15 cellular contexts compared by ENCODE assay signal in genomic region chr11:66674964-66675602, GRCh38. TPM values are rescaled to one million over a fixed set of nuclear protein-coding genes. Genes with fewer than 3 reads are reported as not detected.
DNase-seq lines count a peak whose midpoint lies in the region; TF ChIP-seq lines count a peak whose summit lies in the region.
"Had no signal": no experiment of that assay in that cellular context is flagged by ENCODE, and none has a peak within 500 bp of the region (broad histone marks: within the 10 kb centered on the region; RNA-seq: fewer than 3 reads in every experiment).

No MANE protein-coding gene starts in this region.

- H3K27ac ChIP-seq in fibroblast of lung (ENCODE audit: insufficient read depth, low read length) (no peak overlapping the region), smooth muscle cell (ENCODE audit: low read depth) (no peak overlapping the region), adrenal gland (no peak overlapping the region), testis (no peak overlapping the region)

- H3K9me3 Mint-ChIP-seq in activated naive CD4-positive, alpha-beta T cell treated with anti-CD3 and anti-CD28 coated beads, Interleukin-2, amount 50 U/mL, for 24 hours: no peaks in the 10 kb centered on the region
- H3K9me3 Mint-ChIP-seq: T-helper 1 cell treated with Interleukin-12 subunit alpha and Interleukin-12 subunit beta and Interleukin-4 antibody, amounts not matched to agents 30 μg/mL and 1 μg/mL, for 36 hours had no signal

- TF ChIP-seq POLR2A in adrenal gland (IDR thresholded peaks at IDR 0.05) (no peak), testis (IDR thresholded peaks at IDR 0.05) (no peak)

- no peak for DNase-seq in activated naive CD4-positive, alpha-beta T cell treated with anti-CD3 and anti-CD28 coated beads, Interleukin-2, amount 50 U/mL, for 16 hours
- DNase-seq in NCI-H345 (lab: John Stamatoyannopoulos, UW): peak; percentile 29
- no peak for DNase-seq in fibroblast of lung (ENCODE audit: low read depth in 2 of 2)
- no peak for DNase-seq in smooth muscle cell (lab: John Stamatoyannopoulos, UW; ENCODE audit: unreplicated experiment)
- no peak for DNase-seq in adrenal gland
- DNase-seq in stimulated activated CD4-positive, alpha-beta T cell treated with anti-CD3 and anti-CD28 coated beads, Interleukin-2, amount 100 ng/mL, for 48 hours: no peak
- DNase-seq in testis: no peak
- DNase-seq: activated CD8-positive, alpha-beta memory T cell treated with anti-CD3 and anti-CD28 coated beads, Interleukin-2, amount 10 ng/mL, durations not matched to agents 7 days and 5 days; AML-193; islet precursor cell; Kasumi-1; NCI-H774; nucleus accumbens had no signal

- H3K4me3 ChIP-seq in fibroblast of lung (replicated peaks in 1 of 4; ENCODE audit: control extremely low read depth in 1 of 4, insufficient read depth in 1 of 4, low read depth in 3 of 4, low read length in 4 of 4) (no peak overlapping the region), smooth muscle cell (peak overlapping the region; percentile 83), adrenal gland (no peak overlapping the region), testis (no peak overlapping the region)

- no peak overlapping the region for H2AFZ ChIP-seq in fibroblast of lung (ENCODE audit: low read length)
- H2AFZ ChIP-seq in smooth muscle cell (ENCODE audit: low read depth): no peak overlapping the region

- no peak overlapping the region for H3K27ac Mint-ChIP-seq in activated naive CD4-positive, alpha-beta T cell treated with anti-CD3 and anti-CD28 coated beads, Interleukin-2, amount 50 U/mL, for 24 hours
- H3K27ac Mint-ChIP-seq: activated CD8-positive, alpha-beta memory T cell treated with anti-CD3 and anti-CD28 coated beads, Interleukin-2, amount 10 ng/mL, durations not matched to agents 7 days and 5 days had no signal

- H3F3A ChIP-seq in smooth muscle cell (ENCODE audit: low read depth): no peaks in the 10 kb centered on the region

- no peaks in the 10 kb centered on the region for H3K27me3 Mint-ChIP-seq in activated naive CD4-positive, alpha-beta T cell treated with anti-CD3 and anti-CD28 coated beads, Interleukin-2, amount 50 U/mL, for 24 hours
- H3K27me3 Mint-ChIP-seq: activated CD8-positive, alpha-beta memory T cell treated with anti-CD3 and anti-CD28 coated beads, Interleukin-2, amount 10 ng/mL, durations not matched to agents 7 days and 5 days had no signal

- H3K4me2 ChIP-seq in fibroblast of lung (ENCODE audit: extremely low read depth, insufficient read depth, low read length) (peak overlapping the region; percentile 40), smooth muscle cell (peak overlapping the region; percentile 92)

- intact Hi-C loops in adrenal gland (cut with DNase I) (loop anchor here (5.0 kb wide), 2 partner anchors 93 to 268 kb away; no protein-coding TSS in a partner anchor), testis (cut with DNase I; ENCODE audit: low total_unique reads) (loop anchor here (5.0 to 10.0 kb wide), 3 partner anchors 38 to 190 kb away; partner anchors contain the start of genes DPP3 and RBM4)

- H3K9me3 ChIP-seq in fibroblast of lung (ENCODE audit: control insufficient read depth, insufficient read depth, low read depth, low read length) (no peaks in the 10 kb centered on the region), smooth muscle cell (replicated peaks; ENCODE audit: low read depth) (no peaks in the 10 kb centered on the region), adrenal gland (replicated peaks in 1 of 3) (no peaks in the 10 kb centered on the region), testis (no peaks in the 10 kb centered on the region)

- H3K4me1 ChIP-seq in fibroblast of lung (ENCODE audit: control insufficient read depth, extremely low read depth, insufficient read depth, low read length): peaks cover 4% of the 10 kb centered on the region
- peaks cover 20% of the 10 kb centered on the region for H3K4me1 ChIP-seq in smooth muscle cell (ENCODE audit: low read depth)
- peaks cover 16 to 46% of the 10 kb centered on the region in 2 donors for H3K4me1 ChIP-seq in adrenal gland (replicated peaks in 1 of 2)
- H3K4me1 ChIP-seq in testis: peaks cover 14% of the 10 kb centered on the region

- TF ChIP-seq CTCF in fibroblast of lung (conservative IDR thresholded peaks at IDR 0.05 in 1 of 2, IDR thresholded peaks at IDR 0.05 in 1 of 2; ENCODE audit: low read depth in 1 of 2, low read length in 2 of 2) (no peak), smooth muscle cell (IDR thresholded peaks at IDR 0.05; ENCODE audit: borderline replicate concordance, insufficient read depth, poor library complexity, severe bottlenecking) (no peak), adrenal gland (IDR thresholded peaks at IDR 0.05) (no peak), testis (IDR thresholded peaks at IDR 0.05) (no peak)

- peaks cover 25% of the 10 kb centered on the region for H3K79me2 ChIP-seq in fibroblast of lung (ENCODE audit: control insufficient read depth, insufficient read depth, low read length)
- peaks cover 70% of the 10 kb centered on the region for H3K79me2 ChIP-seq in smooth muscle cell (ENCODE audit: low read depth)

- WGBS in smooth muscle cell (ENCODE audit: low lambda C conversion rate): 97% methylated on average over 2 of the region's 2 CpGs
- 82 to 84% (median 84%) methylated on average over 2 of the region's 2 CpGs for WGBS in adrenal gland, 4 donors
- 72 to 82% methylated on average over 2 of the region's 2 CpGs for WGBS in testis, 2 donors

- no peaks in the 10 kb centered on the region for H4K20me1 ChIP-seq in fibroblast of lung (ENCODE audit: control insufficient read depth, extremely low read depth, insufficient read depth, low read length)
- peaks cover 60% of the 10 kb centered on the region for H4K20me1 ChIP-seq in smooth muscle cell (ENCODE audit: low read depth)

- H3K27me3 ChIP-seq in fibroblast of lung (ENCODE audit: control insufficient read depth, insufficient read depth, low read length) (no peaks in the 10 kb centered on the region), smooth muscle cell (ENCODE audit: low read depth) (no peaks in the 10 kb centered on the region), adrenal gland (no peaks in the 10 kb centered on the region), testis (no peaks in the 10 kb centered on the region)

- peak overlapping the region; percentile 11 for H3K4me3 Mint-ChIP-seq in activated naive CD4-positive, alpha-beta T cell treated with anti-CD3 and anti-CD28 coated beads, Interleukin-2, amount 50 U/mL, for 24 hours

- peaks cover 38% of the 10 kb centered on the region for H3K4me1 Mint-ChIP-seq in activated naive CD4-positive, alpha-beta T cell treated with anti-CD3 and anti-CD28 coated beads, Interleukin-2, amount 50 U/mL, for 24 hours

- peaks cover 4% of the 10 kb centered on the region for H3K36me3 Mint-ChIP-seq in activated naive CD4-positive, alpha-beta T cell treated with anti-CD3 and anti-CD28 coated beads, Interleukin-2, amount 50 U/mL, for 24 hours

- H3K9ac ChIP-seq in fibroblast of lung (ENCODE audit: insufficient read depth, low read length) (no peak overlapping the region), smooth muscle cell (ENCODE audit: low read depth) (no peak overlapping the region)

- H3K36me3 ChIP-seq in fibroblast of lung (ENCODE audit: control insufficient read depth, insufficient read depth, low read length): peaks cover 5% of the 10 kb centered on the region
- H3K36me3 ChIP-seq in smooth muscle cell (ENCODE audit: low read depth): no peaks in the 10 kb centered on the region
- H3K36me3 ChIP-seq in adrenal gland (replicated peaks in 1 of 2): no peaks in the 10 kb centered on the region
- H3K36me3 ChIP-seq in testis (ENCODE audit: low read depth, missing control alignments): no peaks in the 10 kb centered on the region

RNA-seq across cellular contexts. Expression of gene RBM4B, which starts 2.6 kb away (rescaled TPM):
- total RNA-seq in fibroblast of lung (28.0 and 28.4 TPM in 2 replicates), smooth muscle cell (17.0 and 17.6 TPM in 2 replicates), adrenal gland (10 to 100 TPM in 7 of 8 donors, 1 to 10 TPM in 1; 9.9 to 30.7 (median 18.8) TPM), testis (10 to 100 TPM; 35.0 to 35.7 TPM)
- polyA plus RNA-seq in fibroblast of lung (24.6 and 27.8 TPM in 2 replicates), smooth muscle cell (17.8 and 23.7 TPM in 2 replicates), adrenal gland (10 to 100 TPM; 20.9 to 29.8 (median 23.3) TPM), testis (ENCODE audit: insufficient read depth, low read depth, low replicate concordance) (35.2 TPM)
- 16.0 and 18.3 TPM in 2 replicates for polyA plus RNA-seq in fibroblast of lung (2012)
- 7.6 and 11.9 TPM in 2 replicates for polyA minus RNA-seq in fibroblast of lung (ENCODE audit: low replicate concordance)

RNA-seq across cellular contexts. Expression of gene RBM4, which starts 36.6 kb away (rescaled TPM):
- total RNA-seq in fibroblast of lung (91.2 and 105 TPM in 2 replicates), smooth muscle cell (110 and 125 TPM in 2 replicates), adrenal gland (100 to 1,000 TPM in 6 of 8 donors, 10 to 100 TPM in 2; 89.9 to 243 (median 138) TPM), testis (100 to 1,000 TPM in 1 of 2 donors, 10 to 100 TPM in 1; 95.2 to 123 TPM)
- polyA plus RNA-seq in fibroblast of lung (161 and 193 TPM in 2 replicates), smooth muscle cell (121 and 150 TPM in 2 replicates), adrenal gland (100 to 1,000 TPM in 1 of 3 donors, 10 to 100 TPM in 2; 70.0 to 205 (median 79.4) TPM), testis (ENCODE audit: insufficient read depth, low read depth, low replicate concordance) (137 TPM)
- polyA plus RNA-seq in fibroblast of lung (2012): 140 and 156 TPM in 2 replicates
- 80.4 and 108 TPM in 2 replicates for polyA minus RNA-seq in fibroblast of lung (ENCODE audit: low replicate concordance)

RNA-seq across cellular contexts. Expression of gene SPTBN2, which starts 53.9 kb away (rescaled TPM):
- total RNA-seq in fibroblast of lung: 0.51 and 0.99 TPM in 2 replicates
- polyA plus RNA-seq in fibroblast of lung: 0.09 and 0.53 TPM in 2 replicates
- polyA plus RNA-seq in fibroblast of lung (2012): 0.29 and 0.55 TPM in 2 replicates
- polyA minus RNA-seq in fibroblast of lung (ENCODE audit: low replicate concordance): 1.3 and 3.3 TPM in 2 replicates
- total RNA-seq in smooth muscle cell: 15.6 and 20.9 TPM in 2 replicates
- 15.7 and 18.3 TPM in 2 replicates for polyA plus RNA-seq in smooth muscle cell
- total RNA-seq in adrenal gland: 10 to 100 TPM; 54.0 to 81.8 (median 64.7) TPM
- polyA plus RNA-seq in adrenal gland: 10 to 100 TPM; 19.7 to 78.9 (median 28.5) TPM
- total RNA-seq in testis: 100 to 1,000 TPM; 116 to 239 TPM
- polyA plus RNA-seq in testis (ENCODE audit: insufficient read depth, low read depth, low replicate concordance): 159 TPM

RNA-seq across cellular contexts. Expression of gene RBM14, which starts 58.7 kb away (rescaled TPM):
- total RNA-seq in fibroblast of lung (14.1 and 27.6 TPM in 2 replicates), smooth muscle cell (25.3 and 34.4 TPM in 2 replicates), adrenal gland (100 to 1,000 TPM in 1 of 8 donors, 10 to 100 TPM in 7; 32.3 to 106 (median 52.7) TPM), testis (100 to 1,000 TPM; 146 to 149 TPM)
- polyA plus RNA-seq in fibroblast of lung (13.2 and 25.4 TPM in 2 replicates), smooth muscle cell (41.0 and 41.1 TPM in 2 replicates), adrenal gland (10 to 100 TPM; 29.1 to 96.7 (median 39.1) TPM), testis (ENCODE audit: insufficient read depth, low read depth, low replicate concordance) (85.2 TPM)
- 27.0 and 53.1 TPM in 2 replicates for polyA plus RNA-seq in fibroblast of lung (2012)
- polyA minus RNA-seq in fibroblast of lung (ENCODE audit: low replicate concordance): 33.9 and 70.3 TPM in 2 replicates
